In genomic region chr12:109115404-109115757, GRCh38 we compare ENCODE assay signal across 16 cellular contexts. TPM values are rescaled to one million over a fixed set of nuclear protein-coding genes. Genes with fewer than 3 reads are reported as not detected.
DNase-seq lines count a peak whose midpoint lies in the region; ATAC-seq and TF ChIP-seq lines count a peak whose summit lies in the region.
"Had no signal": no experiment of that assay in that cellular context is flagged by ENCODE, and none has a peak within 500 bp of the region (broad histone marks: within the 10 kb centered on the region; RNA-seq: fewer than 3 reads in every experiment).

No MANE protein-coding gene starts in this region.

- TF ChIP-seq CTCF in breast epithelium (IDR thresholded peaks at IDR 0.05) (no peak), MCF 10A (IDR thresholded peaks at IDR 0.05; ENCODE audit: unreplicated experiment) (no peak), prostate gland (IDR thresholded peaks at IDR 0.05) (no peak), upper lobe of right lung (IDR thresholded peaks at IDR 0.05) (no peak)

- peaks cover 0 to 11% of the 10 kb centered on the region in 2 donors for H3K4me1 ChIP-seq in breast epithelium
- H3K4me1 ChIP-seq in right cardiac atrium (ENCODE audit: control insufficient read depth, insufficient read depth, low read length), result peaks cover 20% of the 10 kb centered on the region
- H3K4me1 ChIP-seq in prostate gland (replicated peaks), result peaks cover 16% of the 10 kb centered on the region
- peaks cover 61% of the 10 kb centered on the region for H3K4me1 ChIP-seq in upper lobe of right lung

- BruUV-seq in MCF 10A (replicated peaks; lab: Mats Ljungman, UMichigan), result no TSS peak

- POLR2A ChIA-PET in MCF 10A (lab: Yijun Ruan, JAX), result no interaction called here

- H3K36me3 Mint-ChIP-seq in MCF 10A (ENCODE audit: insufficient read depth, unreplicated experiment), result no peaks in the 10 kb centered on the region

- H3K9me3 ChIP-seq in breast epithelium (no peaks in the 10 kb centered on the region), right cardiac atrium (ENCODE audit: control insufficient read depth, low read length) (no peaks in the 10 kb centered on the region), prostate gland (no peaks in the 10 kb centered on the region), upper lobe of right lung (no peaks in the 10 kb centered on the region)
- H3K9me3 ChIP-seq: neutrophil had no signal

- no peaks in the 10 kb centered on the region for H3K4me1 Mint-ChIP-seq in MCF 10A (ENCODE audit: insufficient read depth, unreplicated experiment)

- H3K27me3 ChIP-seq in breast epithelium, result no peaks in the 10 kb centered on the region
- H3K27me3 ChIP-seq in right cardiac atrium (ENCODE audit: control insufficient read depth, insufficient read depth), result no peaks in the 10 kb centered on the region
- H3K27me3 ChIP-seq in prostate gland (replicated peaks; ENCODE audit: insufficient read depth), result no peaks in the 10 kb centered on the region
- no peaks in the 10 kb centered on the region for H3K27me3 ChIP-seq in upper lobe of right lung
- H3K27me3 ChIP-seq: neutrophil had no signal

- H3K27ac ChIP-seq in breast epithelium (peak overlapping the region; percentile 73 to 77), right cardiac atrium (ENCODE audit: low read length) (peak overlapping the region; percentile 76), prostate gland (peak overlapping the region; percentile 56 to 59), upper lobe of right lung (peak overlapping the region; percentile 75)
- H3K27ac ChIP-seq: neutrophil had no signal

- no peak overlapping the region for H3K4me3 Mint-ChIP-seq in MCF 10A (ENCODE audit: unreplicated experiment)

- intact Hi-C loops in breast epithelium (cut with DNase I; ENCODE audit: low total_unique reads) (no loop called here), MCF 10A (cut with micrococcal nuclease) (no loop called here), right cardiac atrium (cut with DNase I) (loop anchor here in 1 of 4 donors (5.0 kb wide), 1 partner anchor 37 kb away; no protein-coding TSS in a partner anchor), prostate gland (cut with DNase I) (loop anchor here (10.0 kb wide), 1 partner anchor 269 kb away; no protein-coding TSS in a partner anchor), upper lobe of right lung (cut with DNase I) (no loop called here)

- H3K36me3 ChIP-seq in breast epithelium (no peaks in the 10 kb centered on the region), prostate gland (no peaks in the 10 kb centered on the region), upper lobe of right lung (no peaks in the 10 kb centered on the region)
- H3K36me3 ChIP-seq: neutrophil had no signal

- no peaks in the 10 kb centered on the region for H3K9me3 Mint-ChIP-seq in MCF 10A (ENCODE audit: unreplicated experiment)

- ATAC-seq in right cardiac atrium (no peak), upper lobe of right lung (peak; percentile 1), HG03095 (IDR thresholded peaks at IDR 0.05; ENCODE audit: unreplicated experiment) (no peak), GM18505 (IDR thresholded peaks at IDR 0.05; ENCODE audit: unreplicated experiment) (no peak)
- no peak for ATAC-seq in activated CD4-positive, CD25-positive, alpha-beta regulatory T cell treated with anti-CD3 and anti-CD28 coated beads, Interleukin-2, amount 50 U/mL, for 24 hours

- H3K27me3 Mint-ChIP-seq in MCF 10A (ENCODE audit: insufficient read depth, unreplicated experiment), result no peaks in the 10 kb centered on the region

- DNase-seq in breast epithelium (ENCODE audit: low spot score in 2 of 2) (no peak), MCF 10A (ENCODE audit: unreplicated experiment) (no peak), right cardiac atrium (no peak), prostate gland (ENCODE audit: low spot score) (no peak), upper lobe of right lung (no peak)
- DNase-seq: 8988T; activated CD4-positive, CD25-positive, alpha-beta regulatory T cell treated with anti-CD3 and anti-CD28 coated beads, Interleukin-2, amount 50 U/mL, for 72 hours; activated CD8-positive, alpha-beta memory T cell treated with anti-CD3 and anti-CD28 coated beads, Interleukin-2, amount 50 U/mL, for 48 hours; mammary epithelial cell; NCI-H82; RPMI8226; T-helper 2 cell had no signal

- no peak overlapping the region for H3K27ac Mint-ChIP-seq in MCF 10A (ENCODE audit: low read depth, unreplicated experiment)

- WGBS in right cardiac atrium, result 63% methylated on average over 3 of the region's 3 CpGs
- 73% methylated on average over 3 of the region's 3 CpGs for WGBS in prostate gland

- H3K4me3 ChIP-seq in breast epithelium, result peak overlapping the region in 1 of 3 donors; percentile 26
- no peak overlapping the region for H3K4me3 ChIP-seq in right cardiac atrium (ENCODE audit: low read length)
- no peak overlapping the region for H3K4me3 ChIP-seq in prostate gland
- H3K4me3 ChIP-seq in upper lobe of right lung, result no peak overlapping the region

- CTCF ChIA-PET in MCF 10A (lab: Yijun Ruan, JAX), result interaction anchor here (0.9 to 1.9 kb wide), 3 partner anchors 22 to 270 kb away, joined by 4 to 7 read pairs (median 5); partner anchors contain the start of gene ALKBH2

- no peak for TF ChIP-seq POLR2A in breast epithelium (IDR thresholded peaks at IDR 0.05)
- TF ChIP-seq POLR2A in prostate gland (IDR thresholded peaks at IDR 0.05), result no peak
- TF ChIP-seq POLR2A in GM18505 (IDR thresholded peaks at IDR 0.05; ENCODE audit: borderline replicate concordance, extremely low read depth, insufficient read depth, insufficient read length), result no peak

RNA-seq across cellular contexts. Expression of gene ACACB, which starts 1.0 kb away (rescaled TPM):
- total RNA-seq in breast epithelium (100 to 1,000 TPM; 223 to 957 (median 301) TPM), MCF 10A (2022) (1.0 and 1.3 TPM in 2 replicates), right cardiac atrium (100 to 1,000 TPM in 3 of 4 donors, 10 to 100 TPM in 1; 94.9 to 128 (median 116) TPM), prostate gland (10 to 100 TPM; 52.5 to 63.3 TPM), upper lobe of right lung (35.2 TPM)
- polyA plus RNA-seq in right cardiac atrium, result 87.1 TPM

RNA-seq across cellular contexts. Expression of gene UNG, which starts 18.0 kb away (rescaled TPM):
- 10 to 100 TPM; 23.2 to 28.7 (median 23.9) TPM for total RNA-seq in breast epithelium
- 10.7 and 13.8 TPM in 2 replicates for total RNA-seq in MCF 10A (2022)
- 10 to 100 TPM; 10.3 to 16.6 (median 13.2) TPM for total RNA-seq in right cardiac atrium
- polyA plus RNA-seq in right cardiac atrium, result 10.3 TPM
- total RNA-seq in prostate gland, result 10 to 100 TPM; 39.6 to 59.3 TPM
- total RNA-seq in upper lobe of right lung, result 18.2 TPM

RNA-seq across cellular contexts. Expression of gene ALKBH2, which starts 22.1 kb away (rescaled TPM):
- total RNA-seq in breast epithelium (10 to 100 TPM; 18.9 to 27.2 (median 18.9) TPM), MCF 10A (2022) (38.9 and 48.9 TPM in 2 replicates), right cardiac atrium (10 to 100 TPM in 1 of 4 donors, 1 to 10 TPM in 3; 7.4 to 12.2 (median 7.6) TPM), prostate gland (10 to 100 TPM; 16.6 to 26.2 TPM), upper lobe of right lung (10.1 TPM)
- 12.2 TPM for polyA plus RNA-seq in right cardiac atrium

Comparison
In these comparisons a context has a peak if more than half of its experiments do, and no peak if none do; other contexts are left out.
1. RNA of gene ACACB, which starts 1.0 kb away (total RNA-seq): 223 to 957 TPM in breast epithelium, 94.9 to 128 TPM in right cardiac atrium, 52.5 to 63.3 TPM in prostate gland and 35.2 TPM in upper lobe of right lung (single experiment); 1.0 to 1.3 TPM in MCF 10A; every median in the first group is over 10 times any median in the second.
2. Peak in every context shown above with its lines, with median percentiles within 50 percentile points of each other: H3K27ac ChIP-seq.